ENCODE assay signal across 11 cellular contexts in the genomic region with DNA sequence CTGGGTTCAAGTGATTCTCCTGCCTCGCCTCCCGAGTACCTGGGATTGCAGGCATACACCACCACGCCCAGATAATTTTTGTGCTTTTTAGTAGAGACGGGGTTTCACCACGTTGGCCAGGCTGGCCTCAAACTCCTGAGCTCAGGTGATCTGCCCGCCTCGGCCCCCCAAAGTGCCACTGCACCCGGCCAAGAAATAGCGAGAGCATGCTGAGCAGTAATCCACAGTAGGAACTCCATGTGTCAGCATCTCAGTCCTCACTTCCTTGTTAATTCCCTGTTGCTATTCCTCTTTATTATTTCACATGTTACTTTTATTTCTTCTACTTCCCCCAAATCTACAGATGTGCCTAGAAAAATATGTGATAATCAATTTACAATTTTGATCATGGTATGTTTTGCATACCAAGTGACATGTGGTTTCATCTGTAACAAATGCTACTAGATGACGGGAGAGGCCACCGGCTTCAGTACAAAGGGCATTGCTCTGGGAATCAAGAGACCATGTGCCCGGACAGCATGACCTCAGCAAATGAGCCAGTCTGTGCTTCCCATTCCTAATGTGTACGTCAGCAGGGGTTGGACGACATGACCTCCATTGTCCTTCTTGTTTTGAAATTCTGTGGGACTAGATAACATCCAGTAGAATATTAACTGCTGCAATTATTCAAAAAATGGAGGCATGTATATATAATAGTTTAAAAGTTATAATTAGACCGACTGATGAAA.
A peak's percentile ranks its signal among the peaks of the same experiment; 100 is the strongest.
DNase-seq lines count a peak whose midpoint lies in the region; ATAC-seq, FAIRE-seq and TF ChIP-seq lines count a peak whose summit lies in the region.
"Had no signal": no experiment of that assay in that cellular context is flagged by ENCODE, and none has a peak within 500 bp of the region (broad histone marks: within the 10 kb centered on the region; RNA-seq: fewer than 3 reads in every experiment).

No MANE protein-coding gene starts in this region.

- WGBS in H1 (ENCODE audit: extremely low coverage in 1 of 2, insufficient coverage in 1 of 2, insufficient read length in 1 of 2, insufficient replicate concordance in 2 of 2, low coverage in 1 of 2, low lambda C conversion rate in 2 of 2, missing lambda C conversion rate in 1 of 2), 2 experiments = 88% methylated on average over 15 of the region's 15 CpGs; no CpG with 5 or more reads in 1 of the 2 experiments
- 82 to 89% methylated on average over 14 to 15 of the region's 15 CpGs for WGBS in transverse colon (ENCODE audit: low coverage in 1 of 2), 2 donors

- peak overlapping the region; percentile 74 for H3K27ac Mint-ChIP-seq in activated T-cell treated with anti-CD3 and anti-CD28 coated beads, Interleukin-2, amount 50 U/mL, for 24 hours

- no peak overlapping the region for H2BK5ac ChIP-seq in H1 (ENCODE audit: low read depth, low read length)

- CTCF ChIA-PET in H1 (lab: Charles Lee; ENCODE audit: partially characterized antibody) = no interaction called here

- no peak overlapping the region for H3K9ac ChIP-seq in H1 (replicated peaks in 1 of 4; ENCODE audit: extremely low read depth in 1 of 4, low read depth in 3 of 4, low read length in 3 of 4)
- H3K9ac ChIP-seq: SK-N-SH had no signal

- no peak for TF ChIP-seq CTCF in H1 (IDR thresholded peaks at IDR 0.05; ENCODE audit: control extremely low read depth in 1 of 3, insufficient read depth in 1 of 3, low read depth in 1 of 3, low read length in 3 of 3)
- TF ChIP-seq CTCF in transverse colon (IDR thresholded peaks at IDR 0.05) = no peak

- in situ Hi-C loops in transverse colon (cut with MboI; ENCODE audit: low pct_ligation_motif_present in 1 of 4, low pct_unique_long_range_greater_than_20kb in 1 of 4, low sequenced_read_pairs in 3 of 4) = no loop called here

- TF ChIP-seq EP300 in H1 (IDR thresholded peaks at IDR 0.05; ENCODE audit: borderline replicate concordance in 1 of 2, low read depth in 2 of 2, low read length in 2 of 2) = no peak
- no peak for TF ChIP-seq EP300 in transverse colon (IDR thresholded peaks at IDR 0.05; ENCODE audit: low read depth)

- no peaks in the 10 kb centered on the region for H4K20me1 ChIP-seq in H1 (replicated peaks in 1 of 2; ENCODE audit: control insufficient read depth in 1 of 2, insufficient read depth in 2 of 2, low read length in 2 of 2)

- no peaks in the 10 kb centered on the region for H3K27me3 ChIP-seq in H1 (replicated peaks in 1 of 4; ENCODE audit: control insufficient read depth in 3 of 4, extremely low read depth in 1 of 4, insufficient read depth in 3 of 4, low read length in 3 of 4)
- no peaks in the 10 kb centered on the region for H3K27me3 ChIP-seq in transverse colon

- H3K36me3 ChIP-seq in H1 (ENCODE audit: control insufficient read depth in 2 of 4, insufficient read depth in 4 of 4, low read length in 3 of 4) (0 out of 8 replicates have a peak, but pooled peaks cover 0 to 2% (median 0%) of the 10 kb centered on the region in 4 experiments), transverse colon (peaks cover 0 to 4% (median 0%) of the 10 kb centered on the region in 4 donors)

- no peak overlapping the region for H3K23ac ChIP-seq in H1 (ENCODE audit: insufficient read length)

- H2BK12ac ChIP-seq in H1 (ENCODE audit: low read depth, low read length) = no peak overlapping the region

- H3K27ac ChIP-seq in H1 (ENCODE audit: low read depth, low read length) (no peak overlapping the region), transverse colon (peak overlapping the region; percentile 18 to 45 (median 38))

- no peak overlapping the region for H2BK120ac ChIP-seq in H1 (replicated peaks; ENCODE audit: low read depth, low read length)

- POLR2A ChIA-PET in H1 (lab: Charles Lee; ENCODE audit: partially characterized antibody) = no interaction called here

- no peaks in the 10 kb centered on the region for H3K9me3 Mint-ChIP-seq in activated T-cell treated with anti-CD3 and anti-CD28 coated beads, Interleukin-2, amount 50 U/mL, for 24 hours
- no peaks in the 10 kb centered on the region for H3K9me3 Mint-ChIP-seq in activated T-cell treated with anti-CD3 and anti-CD28 coated beads, Interleukin-2, amount 50 U/mL, for 4 hours

- no peak overlapping the region for H3K4ac ChIP-seq in H1 (replicated peaks; ENCODE audit: insufficient read length, low read depth, low read length)

- H3K4me1 ChIP-seq in H1 (replicated peaks in 1 of 4; ENCODE audit: control insufficient read depth in 3 of 4, insufficient read depth in 4 of 4, low read length in 3 of 4) (no peaks in the 10 kb centered on the region), transverse colon (peaks cover 0 to 18% (median 6%) of the 10 kb centered on the region in 4 donors)

- H3K4me1 Mint-ChIP-seq in activated T-cell treated with anti-CD3 and anti-CD28 coated beads, Interleukin-2, amount 50 U/mL, for 24 hours (ENCODE audit: low read depth) = peaks cover 57% of the 10 kb centered on the region
- H3K4me1 Mint-ChIP-seq in activated T-cell treated with anti-CD3 and anti-CD28 coated beads, Interleukin-2, amount 50 U/mL, for 4 hours (ENCODE audit: low read depth) = peaks cover 51% of the 10 kb centered on the region

- no peak overlapping the region for H3K4me3 Mint-ChIP-seq in activated T-cell treated with anti-CD3 and anti-CD28 coated beads, Interleukin-2, amount 50 U/mL, for 24 hours
- H3K4me3 Mint-ChIP-seq in activated T-cell treated with anti-CD3 and anti-CD28 coated beads, Interleukin-2, amount 50 U/mL, for 4 hours = no peak overlapping the region

- H3K9me3 ChIP-seq in H1 (ENCODE audit: insufficient read depth in 2 of 2, low read depth in 1 of 2, low read length in 1 of 2) = no peaks in the 10 kb centered on the region
- H3K9me3 ChIP-seq in transverse colon = no peaks in the 10 kb centered on the region
- H3K9me3 ChIP-seq: SK-N-SH had no signal

- peak; percentile 12 for DNase-seq in activated T-cell treated with anti-CD3 and anti-CD28 coated beads, Interleukin-2, amount 50 U/mL, for 24 hours
- no peak for DNase-seq in activated T-cell treated with anti-CD3 and anti-CD28 coated beads, Interleukin-2, amount 50 U/mL, for 4 hours
- DNase-seq in H1 (ENCODE audit: low read depth in 1 of 2, low spot score in 2 of 2) (no peak), lung microvascular endothelial cell (ENCODE audit: low read depth in 2 of 2) (peak; percentile 94 to 98), transverse colon (peak; percentile 39), GM12892 (ENCODE audit: insufficient read length) (no peak), NCI-H2081 (lab: John Stamatoyannopoulos, UW) (no peak)
- DNase-seq: ACHN, NCI-H2029 treated with DMSO at 0.1 percent for 48 hours, SK-N-SH had no signal

- no peak overlapping the region for H3K56ac ChIP-seq in H1 (replicated peaks; ENCODE audit: insufficient read length, low read depth, low read length)

- no peak overlapping the region for H3K18ac ChIP-seq in H1 (ENCODE audit: extremely low read depth, low read length)

- no peak overlapping the region for H2BK15ac ChIP-seq in H1 (ENCODE audit: low read length)

- no peak for TF ChIP-seq RAD21 in H1 (IDR thresholded peaks at IDR 0.05 in 1 of 2, conservative IDR thresholded peaks at IDR 0.05 in 1 of 2; ENCODE audit: low read depth in 2 of 2, low read length in 2 of 2)

- no peak overlapping the region for H3K4me3 ChIP-seq in H1 (ENCODE audit: extremely low read depth in 1 of 4, insufficient read depth in 2 of 4, low read depth in 3 of 4, low read length in 4 of 4)
- no peak overlapping the region for H3K4me3 ChIP-seq in transverse colon

- peak overlapping the region; percentile 54; the same call in 1 of the 2 replicates for H4K8ac ChIP-seq in H1 (ENCODE audit: extremely low read depth, insufficient read depth, low read length)

- peaks cover 89% of the 10 kb centered on the region for H3K36me3 Mint-ChIP-seq in activated T-cell treated with anti-CD3 and anti-CD28 coated beads, Interleukin-2, amount 50 U/mL, for 24 hours (ENCODE audit: low read depth)
- H3K36me3 Mint-ChIP-seq in activated T-cell treated with anti-CD3 and anti-CD28 coated beads, Interleukin-2, amount 50 U/mL, for 4 hours (ENCODE audit: insufficient read depth) = peaks cover 40% of the 10 kb centered on the region

- ATAC-seq in activated T-cell treated with anti-CD3 and anti-CD28 coated beads, Interleukin-2, amount 50 U/mL, for 4 hours = no peak
- ATAC-seq in HG03354 (IDR thresholded peaks at IDR 0.05; ENCODE audit: poor library complexity, severe bottlenecking, unreplicated experiment) = no peak

- no peak overlapping the region for H2AFZ ChIP-seq in H1 (ENCODE audit: low read length)

- H3K14ac ChIP-seq in H1 (ENCODE audit: insufficient read length) = no peak overlapping the region

- no peak overlapping the region for H4K91ac ChIP-seq in H1 (replicated peaks; ENCODE audit: insufficient read length, low read length)

- H3K79me2 ChIP-seq in H1 (ENCODE audit: control insufficient read depth in 1 of 2, insufficient read depth in 2 of 2, low read length in 2 of 2) = 0 out of 4 replicates have a peak, but pooled peaks cover 0 to 4% of the 10 kb centered on the region in 2 experiments

- intact Hi-C loops in transverse colon (cut with DNase I; ENCODE audit: low total_unique reads) = no loop called here

- no peak for TF ChIP-seq POLR2A in H1 (IDR thresholded peaks at IDR 0.05; ENCODE audit: control extremely low read depth in 1 of 2, low read depth in 2 of 2, low read length in 2 of 2)
- TF ChIP-seq POLR2A in transverse colon (IDR thresholded peaks at IDR 0.05) = no peak
- TF ChIP-seq POLR2A in GM12892 (IDR thresholded peaks at IDR 0.05; ENCODE audit: low read depth, low read length) = no peak

- no peak overlapping the region for H2BK20ac ChIP-seq in H1 (ENCODE audit: low read length)

- no peak overlapping the region for H4K5ac ChIP-seq in H1 (ENCODE audit: insufficient read length, low read depth, low read length)

- FAIRE-seq in H1 (lab: Jason Lieb, UNC) (no peak), GM12892 (lab: Jason Lieb, UNC) (no peak)

- H3K79me1 ChIP-seq in H1 (ENCODE audit: low read depth, low read length) = no peaks in the 10 kb centered on the region

- no peaks in the 10 kb centered on the region for H3K23me2 ChIP-seq in H1 (ENCODE audit: low read depth, low read length)

- no peaks in the 10 kb centered on the region for H3K27me3 Mint-ChIP-seq in activated T-cell treated with anti-CD3 and anti-CD28 coated beads, Interleukin-2, amount 50 U/mL, for 24 hours
- no peaks in the 10 kb centered on the region for H3K27me3 Mint-ChIP-seq in activated T-cell treated with anti-CD3 and anti-CD28 coated beads, Interleukin-2, amount 50 U/mL, for 4 hours (ENCODE audit: low read depth)

- no peak overlapping the region for H2AK5ac ChIP-seq in H1 (ENCODE audit: low read depth, low read length)

- H3K4me2 ChIP-seq in H1 (ENCODE audit: insufficient read depth in 1 of 2, low read depth in 2 of 2, low read length in 2 of 2) = no peak overlapping the region
- H3K4me2 ChIP-seq: SK-N-SH had no signal

Comparison
In these comparisons a context has a peak if more than half of its experiments do, and no peak if none do; other contexts are left out.
1. DNase-seq: peak in activated T-cell treated with anti-CD3 and anti-CD28 coated beads, Interleukin-2, amount 50 U/mL, for 24 hours (single experiment), lung microvascular endothelial cell (2 of 2) and transverse colon (single experiment); none in activated T-cell treated with anti-CD3 and anti-CD28 coated beads, Interleukin-2, amount 50 U/mL, for 4 hours (single experiment), H1 (0 of 2), GM12892 (single experiment) and NCI-H2081 (0 of 2).